ENCODE assay signal across 9 cellular contexts in genomic region chr17:60422162-60422665, GRCh38. TPM values are rescaled to one million over a fixed set of nuclear protein-coding genes. Genes with fewer than 3 reads are reported as not detected.
DNase-seq lines count a peak whose midpoint lies in the region; ATAC-seq, FAIRE-seq and TF ChIP-seq lines count a peak whose summit lies in the region.
"Had no signal": no experiment of that assay in that cellular context is flagged by ENCODE, and none has a peak within 500 bp of the region (broad histone marks: within the 10 kb centered on the region; RNA-seq: fewer than 3 reads in every experiment).

Gene CHCT1, plus strand, starts transcription at chr17:60422489. Its CDS starts 104 bp downstream, at chr17:60422593.

- H3K36me3 Mint-ChIP-seq in WTC11 = no peaks in the 10 kb centered on the region

- no peak within 1 kb of the TSS for H3K27ac Mint-ChIP-seq in WTC11

- peaks cover 21% of the 10 kb centered on the region for H3K27me3 Mint-ChIP-seq in WTC11 (ENCODE audit: low read depth)

- peak within 1 kb of the TSS; percentile 84 for H3K4me3 Mint-ChIP-seq in WTC11

- H3K4me3 ChIP-seq in heart right ventricle = peak within 1 kb of the TSS; percentile 36 to 62 (median 54)
- H3K4me3 ChIP-seq in sigmoid colon = peak within 1 kb of the TSS; percentile 38 to 55 (median 47)

- H3K36me3 ChIP-seq in heart right ventricle = no peaks in the 10 kb centered on the region
- no peaks in the 10 kb centered on the region for H3K36me3 ChIP-seq in sigmoid colon

- 67 to 75% methylated on average over 18 of the region's 18 CpGs for WGBS in heart right ventricle, 2 donors
- 75 to 82% methylated on average over 18 of the region's 18 CpGs for WGBS in sigmoid colon, 2 donors

- TF ChIP-seq POLR2A in GM12891 (IDR thresholded peaks at IDR 0.05; ENCODE audit: low read depth, low read length) = no peak
- no peak for TF ChIP-seq POLR2A in sigmoid colon (IDR thresholded peaks at IDR 0.05)

- intact Hi-C loops in heart right ventricle (cut with DNase I) (loop anchor here in 3 of 10 donors (5.0 to 10.0 kb wide), 4 partner anchors 213 to 317 kb away; no protein-coding TSS in a partner anchor), sigmoid colon (cut with DNase I) (no loop called here)

- H3K4me1 Mint-ChIP-seq in WTC11 = peaks cover 16% of the 10 kb centered on the region

- peaks cover 0 to 16% (median 13%) of the 10 kb centered on the region in 9 donors for H3K4me1 ChIP-seq in heart right ventricle
- peaks cover 0 to 15% (median 8%) of the 10 kb centered on the region in 4 donors for H3K4me1 ChIP-seq in sigmoid colon

- H3K9me3 ChIP-seq in heart right ventricle (no peaks in the 10 kb centered on the region), sigmoid colon (no peaks in the 10 kb centered on the region)

- H3K9me3 Mint-ChIP-seq in WTC11 = peaks cover 8% of the 10 kb centered on the region

- DNase-seq in GM12891 (ENCODE audit: insufficient read length, low spot score) = no peak
- DNase-seq in WTC11 (ENCODE audit: low spot score) = peak; percentile 21
- DNase-seq in heart right ventricle = peak in 1 of 2 donors; percentile 17
- DNase-seq in sigmoid colon = no peak
- no peak for DNase-seq in T1000 (lab: John Stamatoyannopoulos, UW)
- no peak for DNase-seq in GOT3 (lab: John Stamatoyannopoulos, UW)
- DNase-seq: stimulated activated CD4-positive, alpha-beta T cell treated with anti-CD3 and anti-CD28 coated beads, Interleukin-4, amount 100 ng/mL, for 24 hours had no signal

- TF ChIP-seq CTCF in WTC11 (IDR thresholded peaks at IDR 0.05) = no peak
- no peak for TF ChIP-seq CTCF in heart right ventricle (IDR thresholded peaks at IDR 0.05)
- no peak for TF ChIP-seq CTCF in sigmoid colon (IDR thresholded peaks at IDR 0.05)

- peak within 1 kb of the TSS in 5 of 10 donors; percentile 12 to 85 (median 47) for H3K27ac ChIP-seq in heart right ventricle
- H3K27ac ChIP-seq in sigmoid colon = peak within 1 kb of the TSS in 2 of 4 donors; percentile 1 to 57

- POLR2A ChIA-PET in WTC11 (lab: Charles Lee) = interaction anchor here (0.6 kb wide), 1 partner anchor 218 kb away, joined by 3 read pairs; no protein-coding TSS in a partner anchor

- CTCF ChIA-PET in WTC11 (lab: Charles Lee) = interaction anchor here (0.6 to 2.8 kb wide), 5 partner anchors 9 to 279 kb away, joined by 3 to 10 read pairs (median 3); no protein-coding TSS in a partner anchor

- ATAC-seq in WTC11 (peak; percentile 7), heart right ventricle (peak in 5 of 8 donors; percentile 4 to 33 (median 24)), GM18870 (IDR thresholded peaks at IDR 0.05; ENCODE audit: unreplicated experiment) (no peak), GM18861 (IDR thresholded peaks at IDR 0.05; ENCODE audit: unreplicated experiment) (no peak)

- FAIRE-seq in GM12891 (lab: Jason Lieb, UNC) = no peak

- no peak for TF ChIP-seq EP300 in sigmoid colon (IDR thresholded peaks at IDR 0.05)

- no peaks in the 10 kb centered on the region for H3K27me3 ChIP-seq in heart right ventricle
- H3K27me3 ChIP-seq in sigmoid colon = no peaks in the 10 kb centered on the region

TF ChIP-seq in GM12891, 5 proteins besides CTCF, POLR2A, EP300 and RAD21:
- TF ChIP-seq SPI1 (IDR thresholded peaks at IDR 0.05; ENCODE audit: low read depth, low read length) = peak; percentile 15; the same call in 1 of the 2 replicates
- TF ChIP-seq TAF1 (IDR thresholded peaks at IDR 0.05; ENCODE audit: low read depth, low read length) = no peak
- TF ChIP-seq PAX5 (IDR thresholded peaks at IDR 0.05; ENCODE audit: insufficient read depth, low read length, severe bottlenecking) = no peak
- TF ChIP-seq POLR2AphosphoS5 (IDR thresholded peaks at IDR 0.05; ENCODE audit: low read depth, low read length) = no peak
- TF ChIP-seq POU2F2 (IDR thresholded peaks at IDR 0.05; ENCODE audit: low read depth, low read length) = no peak

TF ChIP-seq in WTC11, 78 proteins besides CTCF, POLR2A, EP300 and RAD21 (continues in another document):
- TF ChIP-seq CREM (CRISPR knock-in tag; IDR thresholded peaks at IDR 0.05) (no peak), ZNF425 (CRISPR knock-in tag; conservative IDR thresholded peaks at IDR 0.05) (no peak), SMAD3 (CRISPR knock-in tag; IDR thresholded peaks at IDR 0.05; ENCODE audit: borderline replicate concordance) (no peak), ZNF396 (CRISPR knock-in tag; IDR thresholded peaks at IDR 0.05; ENCODE audit: borderline replicate concordance) (no peak), NR3C1 (CRISPR knock-in tag; conservative IDR thresholded peaks at IDR 0.05; ENCODE audit: low read depth) (no peak), GTF2I (CRISPR knock-in tag; conservative IDR thresholded peaks at IDR 0.05) (no peak), TEAD1 (CRISPR knock-in tag; IDR thresholded peaks at IDR 0.05) (no peak)
- TF ChIP-seq, protein P1, sequence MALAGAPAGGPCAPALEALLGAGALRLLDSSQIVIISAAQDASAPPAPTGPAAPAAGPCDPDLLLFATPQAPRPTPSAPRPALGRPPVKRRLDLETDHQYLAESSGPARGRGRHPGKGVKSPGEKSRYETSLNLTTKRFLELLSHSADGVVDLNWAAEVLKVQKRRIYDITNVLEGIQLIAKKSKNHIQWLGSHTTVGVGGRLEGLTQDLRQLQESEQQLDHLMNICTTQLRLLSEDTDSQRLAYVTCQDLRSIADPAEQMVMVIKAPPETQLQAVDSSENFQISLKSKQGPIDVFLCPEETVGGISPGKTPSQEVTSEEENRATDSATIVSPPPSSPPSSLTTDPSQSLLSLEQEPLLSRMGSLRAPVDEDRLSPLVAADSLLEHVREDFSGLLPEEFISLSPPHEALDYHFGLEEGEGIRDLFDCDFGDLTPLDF (CRISPR knock-in tag; IDR thresholded peaks at IDR 0.05) = no peak
- TF ChIP-seq, protein P2, sequence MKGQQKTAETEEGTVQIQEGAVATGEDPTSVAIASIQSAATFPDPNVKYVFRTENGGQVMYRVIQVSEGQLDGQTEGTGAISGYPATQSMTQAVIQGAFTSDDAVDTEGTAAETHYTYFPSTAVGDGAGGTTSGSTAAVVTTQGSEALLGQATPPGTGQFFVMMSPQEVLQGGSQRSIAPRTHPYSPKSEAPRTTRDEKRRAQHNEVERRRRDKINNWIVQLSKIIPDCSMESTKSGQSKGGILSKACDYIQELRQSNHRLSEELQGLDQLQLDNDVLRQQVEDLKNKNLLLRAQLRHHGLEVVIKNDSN (CRISPR knock-in tag; IDR thresholded peaks at IDR 0.05) = no peak
- TF ChIP-seq, protein P3, sequence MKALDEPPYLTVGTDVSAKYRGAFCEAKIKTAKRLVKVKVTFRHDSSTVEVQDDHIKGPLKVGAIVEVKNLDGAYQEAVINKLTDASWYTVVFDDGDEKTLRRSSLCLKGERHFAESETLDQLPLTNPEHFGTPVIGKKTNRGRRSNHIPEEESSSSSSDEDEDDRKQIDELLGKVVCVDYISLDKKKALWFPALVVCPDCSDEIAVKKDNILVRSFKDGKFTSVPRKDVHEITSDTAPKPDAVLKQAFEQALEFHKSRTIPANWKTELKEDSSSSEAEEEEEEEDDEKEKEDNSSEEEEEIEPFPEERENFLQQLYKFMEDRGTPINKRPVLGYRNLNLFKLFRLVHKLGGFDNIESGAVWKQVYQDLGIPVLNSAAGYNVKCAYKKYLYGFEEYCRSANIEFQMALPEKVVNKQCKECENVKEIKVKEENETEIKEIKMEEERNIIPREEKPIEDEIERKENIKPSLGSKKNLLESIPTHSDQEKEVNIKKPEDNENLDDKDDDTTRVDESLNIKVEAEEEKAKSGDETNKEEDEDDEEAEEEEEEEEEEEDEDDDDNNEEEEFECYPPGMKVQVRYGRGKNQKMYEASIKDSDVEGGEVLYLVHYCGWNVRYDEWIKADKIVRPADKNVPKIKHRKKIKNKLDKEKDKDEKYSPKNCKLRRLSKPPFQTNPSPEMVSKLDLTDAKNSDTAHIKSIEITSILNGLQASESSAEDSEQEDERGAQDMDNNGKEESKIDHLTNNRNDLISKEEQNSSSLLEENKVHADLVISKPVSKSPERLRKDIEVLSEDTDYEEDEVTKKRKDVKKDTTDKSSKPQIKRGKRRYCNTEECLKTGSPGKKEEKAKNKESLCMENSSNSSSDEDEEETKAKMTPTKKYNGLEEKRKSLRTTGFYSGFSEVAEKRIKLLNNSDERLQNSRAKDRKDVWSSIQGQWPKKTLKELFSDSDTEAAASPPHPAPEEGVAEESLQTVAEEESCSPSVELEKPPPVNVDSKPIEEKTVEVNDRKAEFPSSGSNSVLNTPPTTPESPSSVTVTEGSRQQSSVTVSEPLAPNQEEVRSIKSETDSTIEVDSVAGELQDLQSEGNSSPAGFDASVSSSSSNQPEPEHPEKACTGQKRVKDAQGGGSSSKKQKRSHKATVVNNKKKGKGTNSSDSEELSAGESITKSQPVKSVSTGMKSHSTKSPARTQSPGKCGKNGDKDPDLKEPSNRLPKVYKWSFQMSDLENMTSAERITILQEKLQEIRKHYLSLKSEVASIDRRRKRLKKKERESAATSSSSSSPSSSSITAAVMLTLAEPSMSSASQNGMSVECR (CRISPR knock-in tag; IDR thresholded peaks at IDR 0.05; ENCODE audit: borderline replicate concordance) = no peak
- TF ChIP-seq, protein P4, sequence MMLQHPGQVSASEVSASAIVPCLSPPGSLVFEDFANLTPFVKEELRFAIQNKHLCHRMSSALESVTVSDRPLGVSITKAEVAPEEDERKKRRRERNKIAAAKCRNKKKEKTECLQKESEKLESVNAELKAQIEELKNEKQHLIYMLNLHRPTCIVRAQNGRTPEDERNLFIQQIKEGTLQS (CRISPR knock-in tag; conservative IDR thresholded peaks at IDR 0.05) = no peak

RNA-seq across cellular contexts. Expression of gene CHCT1, which starts in this region (rescaled TPM):
- polyA plus RNA-seq in GM12891 (2012; ENCODE audit: low read depth, missing spikeins) = 0.47 TPM
- total RNA-seq in WTC11 (2021) (not detected in 3 replicates), heart right ventricle (under 1 TPM in 1 of 10 donors, not detected in 9; 0.44 TPM), sigmoid colon (not detected)
- polyA plus RNA-seq in heart right ventricle (not detected), sigmoid colon (not detected)

Comparison
In these comparisons a context has a peak if more than half of its experiments do, and no peak if none do; other contexts are left out.
1. Peak in DNase-seq and ATAC-seq in WTC11; RNA of the gene not detected or under 1 TPM.
2. Peak in ATAC-seq and H3K4me3 ChIP-seq in heart right ventricle; RNA of the gene not detected or under 1 TPM.